10 cellular contexts compared by ENCODE assay signal in genomic region chr20:51533291-51534172, GRCh38. TPM values are rescaled to one million over a fixed set of nuclear protein-coding genes. Genes with fewer than 3 reads are reported as not detected.
DNase-seq lines count a peak whose midpoint lies in the region; ATAC-seq, FAIRE-seq and TF ChIP-seq lines count a peak whose summit lies in the region.
"Had no signal": no experiment of that assay in that cellular context is flagged by ENCODE, and none has a peak within 500 bp of the region (broad histone marks: within the 10 kb centered on the region; RNA-seq: fewer than 3 reads in every experiment).

No MANE protein-coding gene starts in this region.

- FAIRE-seq in astrocyte (lab: Jason Lieb, UNC), result peak; percentile 13

- peaks cover 100% of the 10 kb centered on the region for H3K4me1 Mint-ChIP-seq in stimulated activated naive CD8-positive, alpha-beta T cell treated with anti-CD3 and anti-CD28 coated beads, Interleukin-15, Interleukin-2, amounts not matched to agents 100 ng/mL and 50 ng/mL, for 24 hours (ENCODE audit: low read depth)
- H3K4me1 Mint-ChIP-seq in astrocyte (ENCODE audit: low read depth, unreplicated experiment), result peaks cover 33% of the 10 kb centered on the region

- H3K9ac ChIP-seq in astrocyte (ENCODE audit: low read length), result peak overlapping the region; percentile 72

- peak overlapping the region; percentile 66 for H3K4me2 ChIP-seq in astrocyte (ENCODE audit: low read length)

- H4K20me1 ChIP-seq in astrocyte (ENCODE audit: insufficient read depth, low read length), result peaks cover under 1% of the 10 kb centered on the region

- peaks cover 56% of the 10 kb centered on the region for H3K36me3 Mint-ChIP-seq in stimulated activated naive CD8-positive, alpha-beta T cell treated with anti-CD3 and anti-CD28 coated beads, Interleukin-15, Interleukin-2, amounts not matched to agents 100 ng/mL and 50 ng/mL, for 24 hours (ENCODE audit: low read depth)
- peaks cover 5% of the 10 kb centered on the region for H3K36me3 Mint-ChIP-seq in astrocyte (ENCODE audit: low read depth, unreplicated experiment)

- no peaks in the 10 kb centered on the region for H3K9me3 Mint-ChIP-seq in stimulated activated naive CD8-positive, alpha-beta T cell treated with anti-CD3 and anti-CD28 coated beads, Interleukin-15, Interleukin-2, amounts not matched to agents 100 ng/mL and 50 ng/mL, for 24 hours
- no peaks in the 10 kb centered on the region for H3K9me3 Mint-ChIP-seq in astrocyte (ENCODE audit: unreplicated experiment)

- peak overlapping the region; percentile 59 for H3K4me3 Mint-ChIP-seq in stimulated activated naive CD8-positive, alpha-beta T cell treated with anti-CD3 and anti-CD28 coated beads, Interleukin-15, Interleukin-2, amounts not matched to agents 100 ng/mL and 50 ng/mL, for 24 hours
- H3K4me3 Mint-ChIP-seq in astrocyte (ENCODE audit: unreplicated experiment), result no peak overlapping the region

- no peaks in the 10 kb centered on the region for H3K27me3 Mint-ChIP-seq in stimulated activated naive CD8-positive, alpha-beta T cell treated with anti-CD3 and anti-CD28 coated beads, Interleukin-15, Interleukin-2, amounts not matched to agents 100 ng/mL and 50 ng/mL, for 24 hours
- H3K27me3 Mint-ChIP-seq in astrocyte (ENCODE audit: low read depth, unreplicated experiment), result peaks cover 4% of the 10 kb centered on the region

- no peak for TF ChIP-seq CTCF in astrocyte (IDR thresholded peaks at IDR 0.05; ENCODE audit: insufficient read depth, low read depth, low read length)
- TF ChIP-seq CTCF in lower lobe of right lung (IDR thresholded peaks at IDR 0.05), result no peak

- DNase-seq in stimulated activated naive CD8-positive, alpha-beta T cell treated with anti-CD3 and anti-CD28 coated beads, Interleukin-15, Interleukin-2, amounts not matched to agents 100 U/mL and 50 U/mL, for 24 hours, result no peak
- DNase-seq in astrocyte (ENCODE audit: low read depth) (peak; percentile 57), lower lobe of right lung (no peak), NCI-H1694 treated with DMSO at 0.1 percent for 48 hours (lab: John Stamatoyannopoulos, UW) (no peak), middle frontal gyrus (ENCODE audit: extremely low spot score, low spot score) (no peak), H4 (ENCODE audit: low spot score) (no peak)
- DNase-seq: KG1 had no signal

- H3K27me3 ChIP-seq in astrocyte (ENCODE audit: insufficient read depth, low read length) (no peaks in the 10 kb centered on the region), lower lobe of right lung (ENCODE audit: low read depth) (no peaks in the 10 kb centered on the region)

- no peak for ATAC-seq in stimulated activated naive CD8-positive, alpha-beta T cell treated with anti-CD3 and anti-CD28 coated beads, Interleukin-15, Interleukin-2, amounts not matched to agents 100 U/mL and 50 U/mL, for 24 hours
- ATAC-seq in lower lobe of right lung, result no peak
- ATAC-seq in GM19463 (IDR thresholded peaks at IDR 0.05; ENCODE audit: unreplicated experiment), result no peak

- no peak overlapping the region for H2AFZ ChIP-seq in astrocyte (ENCODE audit: low read depth, low read length)

- intact Hi-C loops in lower lobe of right lung (cut with DNase I), result no loop called here

- H3K9me3 ChIP-seq in astrocyte (ENCODE audit: insufficient read depth, low read depth, low read length) (no peaks in the 10 kb centered on the region), lower lobe of right lung (no peaks in the 10 kb centered on the region)
- H3K9me3 ChIP-seq: thoracic aorta had no signal

- H3K36me3 ChIP-seq in astrocyte (ENCODE audit: insufficient read depth, low read length), result no peaks in the 10 kb centered on the region
- H3K36me3 ChIP-seq in lower lobe of right lung, result no peaks in the 10 kb centered on the region
- H3K36me3 ChIP-seq: thoracic aorta had no signal

- peaks cover 34% of the 10 kb centered on the region for H3K4me1 ChIP-seq in astrocyte (ENCODE audit: insufficient read depth, low read length)
- H3K4me1 ChIP-seq in lower lobe of right lung, result peaks cover 19% of the 10 kb centered on the region

- H3K27ac ChIP-seq in astrocyte (ENCODE audit: low read depth, low read length) (peak overlapping the region; percentile 79), lower lobe of right lung (peak overlapping the region; percentile 38)

- H3K79me2 ChIP-seq in astrocyte (ENCODE audit: insufficient read depth, low read length), result peaks cover 4% of the 10 kb centered on the region

- no peak overlapping the region for H3K4me3 ChIP-seq in astrocyte (ENCODE audit: insufficient read depth, low read depth, low read length)
- H3K4me3 ChIP-seq in lower lobe of right lung, result no peak overlapping the region

- H3K27ac Mint-ChIP-seq in stimulated activated naive CD8-positive, alpha-beta T cell treated with anti-CD3 and anti-CD28 coated beads, Interleukin-15, Interleukin-2, amounts not matched to agents 100 ng/mL and 50 ng/mL, for 24 hours, result peak overlapping the region; percentile 99
- H3K27ac Mint-ChIP-seq in astrocyte (ENCODE audit: unreplicated experiment), result peak overlapping the region; percentile 37

RNA-seq across cellular contexts. Expression of gene NFATC2, which starts 9.0 kb away (rescaled TPM):
- total RNA-seq in astrocyte (3.9 and 4.1 TPM in 2 replicates), lower lobe of right lung (6.6 TPM)
- total RNA-seq in H4 (2014; rRNA removed; shearing (Covaris generic)), result 0.08 and 0.23 TPM in 2 replicates
